Comparison of ENCODE assay signal across 9 cellular contexts in the genomic region with DNA sequence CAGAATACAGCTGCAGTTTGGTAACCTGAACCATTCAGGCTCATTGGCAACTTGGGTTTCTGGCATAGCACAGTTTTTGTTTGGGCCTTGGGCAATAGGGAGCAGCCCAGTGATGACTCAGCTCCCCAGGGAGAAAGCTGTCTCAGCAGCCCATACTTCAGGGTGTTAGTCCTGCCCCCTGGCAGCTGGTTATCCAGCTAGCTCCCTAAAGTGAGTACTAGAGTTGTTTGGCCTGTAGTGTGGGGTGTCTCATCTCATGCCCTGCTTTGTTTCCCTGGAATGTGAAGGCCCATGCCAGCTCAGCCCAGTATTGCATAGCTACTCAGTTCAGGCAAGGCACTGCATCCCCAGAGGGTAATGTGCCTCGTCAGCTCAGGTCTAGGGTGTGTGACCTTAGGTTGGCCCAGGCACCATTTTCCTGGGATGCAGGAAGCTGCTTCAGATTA. TPM values are rescaled to one million over a fixed set of nuclear protein-coding genes. Genes with fewer than 3 reads are reported as not detected.
DNase-seq lines count a peak whose midpoint lies in the region; ATAC-seq, FAIRE-seq and TF ChIP-seq lines count a peak whose summit lies in the region.
"Had no signal": no experiment of that assay in that cellular context is flagged by ENCODE, and none has a peak within 500 bp of the region (broad histone marks: within the 10 kb centered on the region; RNA-seq: fewer than 3 reads in every experiment).

No MANE protein-coding gene starts in this region.

- H3K4me3 ChIP-seq in ACC112 (ENCODE audit: low read depth, low read length) (no peak overlapping the region), astrocyte (ENCODE audit: insufficient read depth, low read depth, low read length) (no peak overlapping the region), endodermal cell (ENCODE audit: low read length) (no peak overlapping the region)

- FAIRE-seq in astrocyte (lab: Jason Lieb, UNC) = peak; percentile 78

- TF ChIP-seq CTCF in astrocyte (IDR thresholded peaks at IDR 0.05; ENCODE audit: insufficient read depth, low read depth, low read length) = no peak
- TF ChIP-seq CTCF in endodermal cell (conservative IDR thresholded peaks at IDR 0.05) = no peak

- H3K79me2 ChIP-seq in ACC112 (ENCODE audit: control insufficient read depth, insufficient read depth, low read length, unreplicated experiment) = peaks cover 7% of the 10 kb centered on the region
- H3K79me2 ChIP-seq in astrocyte (ENCODE audit: insufficient read depth, low read length) = peaks cover 61% of the 10 kb centered on the region

- H3K9me3 Mint-ChIP-seq in astrocyte (ENCODE audit: unreplicated experiment) (no peaks in the 10 kb centered on the region), endodermal cell (peaks cover 2% of the 10 kb centered on the region)

- no peaks in the 10 kb centered on the region for H3K27me3 Mint-ChIP-seq in astrocyte (ENCODE audit: low read depth, unreplicated experiment)
- H3K27me3 Mint-ChIP-seq in endodermal cell (ENCODE audit: insufficient read depth) = no peaks in the 10 kb centered on the region
- H3K27me3 Mint-ChIP-seq: stimulated activated naive CD8-positive, alpha-beta T cell treated with anti-CD3 and anti-CD28 coated beads, Interleukin-15, Interleukin-2, amounts not matched to agents 100 ng/mL and 50 ng/mL, for 24 hours had no signal

- H3K36me3 ChIP-seq in ACC112 (ENCODE audit: insufficient read depth, low read length) (no peaks in the 10 kb centered on the region; the same call in 1 of the 2 replicates), astrocyte (ENCODE audit: insufficient read depth, low read length) (peaks cover 17% of the 10 kb centered on the region), endodermal cell (ENCODE audit: control insufficient read depth, insufficient read depth, low read length) (peaks cover 71% of the 10 kb centered on the region)

- H3K9me3 ChIP-seq in astrocyte (ENCODE audit: insufficient read depth, low read depth, low read length) = peaks cover 2% of the 10 kb centered on the region
- peaks cover 4% of the 10 kb centered on the region for H3K9me3 ChIP-seq in endodermal cell (ENCODE audit: control insufficient read depth, low read length)

- H3K36me3 Mint-ChIP-seq in astrocyte (ENCODE audit: low read depth, unreplicated experiment) = peaks cover 24% of the 10 kb centered on the region
- H3K36me3 Mint-ChIP-seq in endodermal cell (ENCODE audit: low read depth) = peaks cover 55% of the 10 kb centered on the region

- H3K27ac ChIP-seq in ACC112 (ENCODE audit: low read depth, low read length) (peak overlapping the region; percentile 63), astrocyte (ENCODE audit: low read depth, low read length) (peak overlapping the region; percentile 8), endodermal cell (ENCODE audit: low read depth, low read length) (no peak overlapping the region)

- no peaks in the 10 kb centered on the region for H3K27me3 ChIP-seq in ACC112 (ENCODE audit: insufficient read depth, low read length)
- no peaks in the 10 kb centered on the region for H3K27me3 ChIP-seq in astrocyte (ENCODE audit: insufficient read depth, low read length)
- H3K27me3 ChIP-seq in endodermal cell (ENCODE audit: control insufficient read depth, insufficient read depth, low read length, poor library complexity, severe bottlenecking) = no peaks in the 10 kb centered on the region

- ATAC-seq in GM21737 (IDR thresholded peaks at IDR 0.05; ENCODE audit: unreplicated experiment) (no peak), GM21576 (IDR thresholded peaks at IDR 0.05; ENCODE audit: unreplicated experiment) (no peak)

- DNase-seq in HS-27A (ENCODE audit: low read depth) (peak; percentile 92), astrocyte (ENCODE audit: low read depth) (peak; percentile 83), islet precursor cell (peak; percentile 77), endodermal cell (no peak), 8988T (no peak)

- peaks cover 15% of the 10 kb centered on the region for H3K4me1 ChIP-seq in ACC112 (ENCODE audit: control insufficient read depth, insufficient read depth, low read length, unreplicated experiment)
- H3K4me1 ChIP-seq in astrocyte (ENCODE audit: insufficient read depth, low read length) = peaks cover 20% of the 10 kb centered on the region
- H3K4me1 ChIP-seq in endodermal cell (ENCODE audit: control insufficient read depth, insufficient read depth, low read length) = no peaks in the 10 kb centered on the region

- H3K9ac ChIP-seq in astrocyte (ENCODE audit: low read length) = no peak overlapping the region
- H3K9ac ChIP-seq in endodermal cell (ENCODE audit: extremely low read depth, low read length, poor library complexity, severe bottlenecking) = no peak overlapping the region

- H3K4me3 Mint-ChIP-seq in astrocyte (ENCODE audit: unreplicated experiment) (no peak overlapping the region), endodermal cell (no peak overlapping the region)
- H3K4me3 Mint-ChIP-seq: stimulated activated naive CD8-positive, alpha-beta T cell treated with anti-CD3 and anti-CD28 coated beads, Interleukin-15, Interleukin-2, amounts not matched to agents 100 ng/mL and 50 ng/mL, for 24 hours had no signal

- H4K20me1 ChIP-seq in astrocyte (ENCODE audit: insufficient read depth, low read length) = peaks cover 54% of the 10 kb centered on the region

- 95 to 100% methylated on average over 1 of the region's 1 CpG for WGBS in endodermal cell (ENCODE audit: insufficient coverage in 1 of 2, insufficient read length in 1 of 2), 2 experiments

- H3K27ac Mint-ChIP-seq in astrocyte (ENCODE audit: unreplicated experiment) (peak overlapping the region; percentile 68), endodermal cell (no peak overlapping the region)

- H2AFZ ChIP-seq in ACC112 (ENCODE audit: low read length, unreplicated experiment) = no peak overlapping the region
- H2AFZ ChIP-seq in astrocyte (ENCODE audit: low read depth, low read length) = no peak overlapping the region

- H3K4me1 Mint-ChIP-seq in astrocyte (ENCODE audit: low read depth, unreplicated experiment) (peaks cover 26% of the 10 kb centered on the region), endodermal cell (no peaks in the 10 kb centered on the region)

- H3K4me2 ChIP-seq in astrocyte (ENCODE audit: low read length) = peak overlapping the region; percentile 12

RNA-seq across cellular contexts. Expression of gene ZNF543, which starts 18.2 kb away (rescaled TPM):
- total RNA-seq in astrocyte (8.7 and 9.5 TPM in 2 replicates), endodermal cell (10 to 100 TPM in 1 of 2 donors, 1 to 10 TPM in 1; 6.2 to 13.4 TPM)
- 4.6 TPM for polyA plus RNA-seq in endodermal cell (2013, experiment 1 of 2)
- polyA plus RNA-seq in endodermal cell (2013, experiment 2 of 2) = 4.5 TPM

RNA-seq across cellular contexts. Expression of gene ZNF460, which starts 21.8 kb away (rescaled TPM):
- total RNA-seq in astrocyte (87.2 and 105 TPM in 2 replicates), endodermal cell (10 to 100 TPM; 63.9 to 64.0 TPM)
- polyA plus RNA-seq in endodermal cell (2013, experiment 1 of 2) = 5.8 TPM
- polyA plus RNA-seq in endodermal cell (2013, experiment 2 of 2) = 7.2 TPM

RNA-seq across cellular contexts. Expression of gene ZNF304, which starts 49.0 kb away (rescaled TPM):
- 11.5 and 12.2 TPM in 2 replicates for total RNA-seq in astrocyte
- total RNA-seq in endodermal cell = 10 to 100 TPM; 11.6 to 12.3 TPM
- polyA plus RNA-seq in endodermal cell (2013, experiment 1 of 2) = 9.9 TPM
- 8.4 TPM for polyA plus RNA-seq in endodermal cell (2013, experiment 2 of 2)

Comparison
In these comparisons a context has a peak if more than half of its experiments do, and no peak if none do; other contexts are left out.
1. DNase-seq: peak in HS-27A (single experiment), astrocyte (single experiment) and islet precursor cell (single experiment); none in endodermal cell (single experiment) and 8988T (single experiment).